ENCODE assay signal across 32 cellular contexts in the genomic region with DNA sequence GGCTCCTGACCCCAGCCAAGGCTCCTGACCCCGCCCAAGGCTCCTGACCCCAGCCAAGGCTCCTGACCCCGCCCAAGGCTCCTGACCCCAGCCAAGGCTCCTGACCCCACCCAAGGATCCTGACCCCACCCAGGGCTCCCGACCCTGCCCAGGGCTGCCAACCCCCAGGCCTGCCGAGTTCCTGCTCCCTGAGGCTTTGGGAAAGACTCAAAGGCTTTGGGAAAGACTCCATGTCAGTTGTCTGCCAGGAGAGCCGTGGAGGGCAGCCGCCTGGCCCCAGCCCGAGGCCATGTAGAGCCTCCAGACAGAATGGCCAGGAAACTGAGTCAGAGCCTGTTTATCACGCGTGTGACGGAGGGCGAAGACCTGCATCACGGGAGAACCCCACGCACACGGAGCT. TPM values are rescaled to one million over a fixed set of nuclear protein-coding genes. Genes with fewer than 3 reads are reported as not detected.
"Had no signal": no experiment of that assay in that cellular context is flagged by ENCODE, and none has a peak within 500 bp of the region (broad histone marks: within the 10 kb centered on the region; RNA-seq: fewer than 3 reads in every experiment).

No MANE protein-coding gene starts in this region.

- H3K9me3 ChIP-seq: Peyer's patch had no signal

- H3K27me3 ChIP-seq: Peyer's patch, SJCRH30 had no signal

- DNase-seq: activated CD4-positive, alpha-beta memory T cell treated with anti-CD3 and anti-CD28 coated beads, Interleukin-2, amount 10 ng/mL, durations not matched to agents 7 days and 5 days; activated CD4-positive, alpha-beta T cell treated with anti-CD3 and anti-CD28 coated beads for 1 hour; activated CD4-positive, alpha-beta T cell treated with anti-CD3 and anti-CD28 coated beads for 48 hours; activated CD4-positive, CD25-positive, alpha-beta regulatory T cell; activated CD8-positive, alpha-beta memory T cell treated with anti-CD3 and anti-CD28 coated beads for 24 hours; activated CD8-positive, alpha-beta memory T cell treated with anti-CD3 and anti-CD28 coated beads, Interleukin-2, amount 10 ng/mL, durations not matched to agents 7 days and 5 days; activated effector memory CD4-positive, alpha-beta T cell treated with anti-CD3 and anti-CD28 coated beads, Interleukin-2, amount 50 U/mL, for 16 hours; activated naive CD4-positive, alpha-beta T cell; activated naive CD4-positive, alpha-beta T cell treated with anti-CD3 and anti-CD28 coated beads, Interleukin-2, amount 50 U/mL, for 16 hours; activated naive CD8-positive, alpha-beta T cell treated with anti-CD3 and anti-CD28 coated beads for 36 hours; activated T-cell treated with anti-CD3 and anti-CD28 coated beads, Interleukin-2, amount 50 U/mL, for 1 hour; activated T-cell treated with anti-CD3 and anti-CD28 coated beads, Interleukin-2, amount 50 U/mL, for 72 hours; amniotic stem cell; brain microvascular endothelial cell; NCI-H146; NCI-H187; NCI-H2029 treated with DMSO at 0.1 percent for 48 hours; NCI-H510A; NCI-H526; NCI-H748 treated with DMSO at 0.1 percent for 48 hours; NK-92 treated with Interleukin-12 subunit alpha and Interleukin-12 subunit beta, amount 100 ng/mL, for 24 hours; PC-3; Peyer's patch; RPMI8226; SJCRH30; T1000; WERI-Rb-1 had no signal

- H3K4me1 ChIP-seq: SJCRH30 had no signal

- H3K36me3 Mint-ChIP-seq: activated CD8-positive, alpha-beta memory T cell treated with anti-CD3 and anti-CD28 coated beads, Interleukin-2, amount 10 ng/mL, durations not matched to agents 7 days and 5 days; activated naive CD8-positive, alpha-beta T cell treated with anti-CD3 and anti-CD28 coated beads for 36 hours had no signal

- H3K27ac ChIP-seq: brain microvascular endothelial cell, KMS-11, Peyer's patch, SJCRH30, SK-N-MC, WERI-Rb-1 had no signal

- H3K4me3 ChIP-seq: Peyer's patch, SJCRH30, SK-N-MC had no signal

- ATAC-seq: activated CD8-positive, alpha-beta memory T cell treated with anti-CD3 and anti-CD28 coated beads, Interleukin-2, amount 10 ng/mL, durations not matched to agents 7 days and 5 days; activated T-helper 17 cell treated with anti-CD3 and anti-CD28 coated beads, Interleukin-2, amount 50 U/mL, for 72 hours; PC-3 had no signal

- H3K36me3 ChIP-seq: brain microvascular endothelial cell, Peyer's patch, WERI-Rb-1 had no signal

- H3K9me3 Mint-ChIP-seq: activated CD4-positive, alpha-beta memory T cell treated with anti-CD3 and anti-CD28 coated beads, Interleukin-2, amount 10 ng/mL, durations not matched to agents 7 days and 5 days; activated naive CD8-positive, alpha-beta T cell treated with anti-CD3 and anti-CD28 coated beads for 36 hours; activated T-cell treated with anti-CD3 and anti-CD28 coated beads, Interleukin-2, amount 50 U/mL, for 72 hours; activated T-helper 17 cell treated with anti-CD3 and anti-CD28 coated beads, Interleukin-2, amount 50 U/mL, for 72 hours; central memory CD8-positive, alpha-beta T cell had no signal

- H3K27ac Mint-ChIP-seq: activated CD4-positive, alpha-beta memory T cell treated with anti-CD3 and anti-CD28 coated beads, Interleukin-2, amount 10 ng/mL, durations not matched to agents 7 days and 5 days; activated CD8-positive, alpha-beta memory T cell treated with anti-CD3 and anti-CD28 coated beads, Interleukin-2, amount 10 ng/mL, durations not matched to agents 7 days and 5 days; activated naive CD8-positive, alpha-beta T cell treated with anti-CD3 and anti-CD28 coated beads for 36 hours; activated T-cell treated with anti-CD3 and anti-CD28 coated beads, Interleukin-2, amount 50 U/mL, for 72 hours; activated T-helper 17 cell treated with anti-CD3 and anti-CD28 coated beads, Interleukin-2, amount 50 U/mL, for 72 hours had no signal

- H3K4me3 Mint-ChIP-seq: activated CD4-positive, alpha-beta memory T cell treated with anti-CD3 and anti-CD28 coated beads, Interleukin-2, amount 10 ng/mL, durations not matched to agents 7 days and 5 days; activated CD8-positive, alpha-beta memory T cell treated with anti-CD3 and anti-CD28 coated beads, Interleukin-2, amount 10 ng/mL, durations not matched to agents 7 days and 5 days; activated naive CD8-positive, alpha-beta T cell treated with anti-CD3 and anti-CD28 coated beads for 36 hours; activated T-cell treated with anti-CD3 and anti-CD28 coated beads, Interleukin-2, amount 50 U/mL, for 72 hours; activated T-helper 17 cell treated with anti-CD3 and anti-CD28 coated beads, Interleukin-2, amount 50 U/mL, for 72 hours; central memory CD8-positive, alpha-beta T cell had no signal

RNA-seq across cellular contexts. Expression of gene CBFA2T3, which starts 21.1 kb away (rescaled TPM):
- total RNA-seq: activated CD4-positive, alpha-beta memory T cell treated with anti-CD3 and anti-CD28 coated beads, Interleukin-2, amount 10 ng/mL, durations not matched to agents 7 days and 5 days; M059J; PC-3 had no signal
